In genomic region chr1:211738709-211739301, GRCh38 we compare ENCODE assay signal across 8 cellular contexts.
DNase-seq lines count a peak whose midpoint lies in the region; ATAC-seq lines count a peak whose summit lies in the region.

No MANE protein-coding gene starts in this region.

- peaks cover 29 to 51% (median 34%) of the 10 kb centered on the region in 7 donors for H3K4me1 Mint-ChIP-seq in naive thymus-derived CD4-positive, alpha-beta T cell

- in situ Hi-C loops in Caki2 (cut with HindIII; ENCODE audit: low pct_unique_long_range_greater_than_20kb, low sequenced_read_pairs): no loop called here

- peak; percentile 53 for ATAC-seq in HG03159 (IDR thresholded peaks at IDR 0.05; ENCODE audit: unreplicated experiment)
- ATAC-seq in naive thymus-derived CD4-positive, alpha-beta T cell: peak; percentile 60
- ATAC-seq in HG02623 (IDR thresholded peaks at IDR 0.05; ENCODE audit: unreplicated experiment): no peak
- no peak for ATAC-seq in GM21447 (IDR thresholded peaks at IDR 0.05; ENCODE audit: unreplicated experiment)

- peaks cover 0 to 4% (median 0%) of the 10 kb centered on the region in 5 donors for H3K36me3 Mint-ChIP-seq in naive thymus-derived CD4-positive, alpha-beta T cell

- no peaks in the 10 kb centered on the region for H3K27me3 ChIP-seq in naive thymus-derived CD4-positive, alpha-beta T cell (ENCODE audit: control insufficient read depth in 2 of 2, insufficient read depth in 2 of 2, low read length in 2 of 2)

- H3K27ac ChIP-seq in naive thymus-derived CD4-positive, alpha-beta T cell (ENCODE audit: low read depth, low read length): peak overlapping the region; percentile 49

- H3K9me3 ChIP-seq in naive thymus-derived CD4-positive, alpha-beta T cell (ENCODE audit: control insufficient read depth in 2 of 3, low read length in 3 of 3): no peaks in the 10 kb centered on the region

- no peaks in the 10 kb centered on the region for H3K27me3 Mint-ChIP-seq in naive thymus-derived CD4-positive, alpha-beta T cell

- DNase-seq in Caki2 (ENCODE audit: low read depth) (peak; percentile 25), NCI-H345 treated with DMSO at 0.1 percent for 48 hours (lab: John Stamatoyannopoulos, UW; ENCODE audit: unreplicated experiment) (no peak), GF-D8 (lab: John Stamatoyannopoulos, UW) (no peak)
- DNase-seq in activated CD8-positive, alpha-beta memory T cell treated with anti-CD3 and anti-CD28 coated beads, Interleukin-2, amount 50 U/mL, for 48 hours: peak; percentile 59
- peak in 7 of 9 donors; percentile 7 to 25 (median 18) for DNase-seq in naive thymus-derived CD4-positive, alpha-beta T cell

- POLR2A ChIA-PET in naive thymus-derived CD4-positive, alpha-beta T cell (lab: Charles Lee): interaction anchor here (0.7 kb wide), 1 partner anchor 153 kb away, joined by 4 read pairs; no protein-coding TSS in a partner anchor

- peak overlapping the region; percentile 51 to 96 (median 88) for H3K27ac Mint-ChIP-seq in naive thymus-derived CD4-positive, alpha-beta T cell

- no peaks in the 10 kb centered on the region for H3K9me3 Mint-ChIP-seq in naive thymus-derived CD4-positive, alpha-beta T cell

- peak overlapping the region; percentile 44 for H3K4me3 ChIP-seq in naive thymus-derived CD4-positive, alpha-beta T cell (ENCODE audit: low read length)

- intact Hi-C loops in naive thymus-derived CD4-positive, alpha-beta T cell (cut with micrococcal nuclease): loop anchor here in 1 of 2 donors (5.0 kb wide), 1 partner anchor 37 kb away; no protein-coding TSS in a partner anchor

- CTCF ChIA-PET in naive thymus-derived CD4-positive, alpha-beta T cell (lab: Charles Lee): interaction anchor here (1.4 kb wide), 1 partner anchor 40 kb away, joined by 4 read pairs; no protein-coding TSS in a partner anchor

- H3K36me3 ChIP-seq in naive thymus-derived CD4-positive, alpha-beta T cell (ENCODE audit: control insufficient read depth in 2 of 3, insufficient read depth in 3 of 3, low read length in 3 of 3): no peaks in the 10 kb centered on the region

- H3K4me3 Mint-ChIP-seq in naive thymus-derived CD4-positive, alpha-beta T cell: peak overlapping the region; percentile 60 to 87 (median 66)

- peaks cover 34 to 36% of the 10 kb centered on the region in 2 donors for H3K4me1 ChIP-seq in naive thymus-derived CD4-positive, alpha-beta T cell (ENCODE audit: control insufficient read depth in 2 of 2, insufficient read depth in 2 of 2, low read length in 2 of 2)

Comparison
In these comparisons a context has a peak if more than half of its experiments do, and no peak if none do; other contexts are left out.
1. DNase-seq: peak in Caki2 (single experiment), activated CD8-positive, alpha-beta memory T cell treated with anti-CD3 and anti-CD28 coated beads, Interleukin-2, amount 50 U/mL, for 48 hours (single experiment) and naive thymus-derived CD4-positive, alpha-beta T cell (7 of 9); none in NCI-H345 treated with DMSO at 0.1 percent for 48 hours (single experiment) and GF-D8 (single experiment).
2. ATAC-seq: peak in HG03159 (single experiment) and naive thymus-derived CD4-positive, alpha-beta T cell (single experiment); none in HG02623 (single experiment) and GM21447 (single experiment).